In genomic region chr11:118605116-118605867, GRCh38 we compare ENCODE assay signal across 10 cellular contexts. TPM values are rescaled to one million over a fixed set of nuclear protein-coding genes. Genes with fewer than 3 reads are reported as not detected.
DNase-seq lines count a peak whose midpoint lies in the region; ATAC-seq and TF ChIP-seq lines count a peak whose summit lies in the region.
"Had no signal": no experiment of that assay in that cellular context is flagged by ENCODE, and none has a peak within 500 bp of the region (broad histone marks: within the 10 kb centered on the region; RNA-seq: fewer than 3 reads in every experiment).

No MANE protein-coding gene starts in this region.

- TF ChIP-seq CTCF in astrocyte of the cerebellum (IDR thresholded peaks at IDR 0.05; ENCODE audit: low read depth, low read length, missing control alignments): no peak
- TF ChIP-seq CTCF in smooth muscle cell (IDR thresholded peaks at IDR 0.05; ENCODE audit: borderline replicate concordance, insufficient read depth, poor library complexity, severe bottlenecking): no peak

- peaks cover 26% of the 10 kb centered on the region for H3K27me3 Mint-ChIP-seq in activated T-cell treated with anti-CD3 and anti-CD28 coated beads, Interleukin-2, amount 50 U/mL, for 72 hours (ENCODE audit: low read depth)

- H4K20me1 ChIP-seq in smooth muscle cell (ENCODE audit: low read depth): peaks cover 30% of the 10 kb centered on the region
- no peaks in the 10 kb centered on the region for H4K20me1 ChIP-seq in Karpas-422 (ENCODE audit: insufficient read depth, low read depth, low read length)

- H3K9me3 ChIP-seq in smooth muscle cell (replicated peaks; ENCODE audit: low read depth) (no peaks in the 10 kb centered on the region), Karpas-422 (ENCODE audit: low read length) (no peaks in the 10 kb centered on the region)

- H3K4me1 Mint-ChIP-seq in activated T-cell treated with anti-CD3 and anti-CD28 coated beads, Interleukin-2, amount 50 U/mL, for 72 hours (ENCODE audit: low read depth): peaks cover 18% of the 10 kb centered on the region

- H3K4me3 ChIP-seq in astrocyte of the cerebellum (ENCODE audit: low read depth, low read length) (no peak overlapping the region), smooth muscle cell (no peak overlapping the region), Karpas-422 (ENCODE audit: low read length) (no peak overlapping the region)

- H3K36me3 Mint-ChIP-seq in activated T-cell treated with anti-CD3 and anti-CD28 coated beads, Interleukin-2, amount 50 U/mL, for 72 hours (ENCODE audit: insufficient read depth in 2 of 2): peaks cover 8% of the 10 kb centered on the region in 2 donors

- 21% methylated on average over 10 of the region's 10 CpGs for WGBS in smooth muscle cell (ENCODE audit: low lambda C conversion rate)

- in situ Hi-C loops in astrocyte of the cerebellum (cut with HindIII; ENCODE audit: low sequenced_read_pairs): no loop called here

- H3K4me3 Mint-ChIP-seq in activated T-cell treated with anti-CD3 and anti-CD28 coated beads, Interleukin-2, amount 50 U/mL, for 72 hours: no peak overlapping the region

- H3K9ac ChIP-seq in smooth muscle cell (ENCODE audit: low read depth) (no peak overlapping the region), Karpas-422 (ENCODE audit: low read length) (no peak overlapping the region)

- H3K27ac ChIP-seq in smooth muscle cell (ENCODE audit: low read depth) (peak overlapping the region; percentile 70), Karpas-422 (ENCODE audit: low read length) (no peak overlapping the region)
- H3K27ac ChIP-seq: epithelial cell of prostate had no signal

- H3K4me1 ChIP-seq in smooth muscle cell (ENCODE audit: low read depth) (peaks cover 26% of the 10 kb centered on the region), Karpas-422 (ENCODE audit: low read length) (peaks cover 21% of the 10 kb centered on the region)

- H3K27me3 ChIP-seq in smooth muscle cell (ENCODE audit: low read depth) (peaks cover 3% of the 10 kb centered on the region), Karpas-422 (ENCODE audit: low read length) (no peaks in the 10 kb centered on the region)

- no peaks in the 10 kb centered on the region for H3K9me3 Mint-ChIP-seq in activated T-cell treated with anti-CD3 and anti-CD28 coated beads, Interleukin-2, amount 50 U/mL, for 72 hours

- DNase-seq in GF-D8 (lab: John Stamatoyannopoulos, UW) (peak; percentile 75), astrocyte of the cerebellum (ENCODE audit: low read depth) (peak; percentile 22), iris pigment epithelial cell (ENCODE audit: low read depth) (peak; percentile 74), smooth muscle cell (lab: John Stamatoyannopoulos, UW; ENCODE audit: unreplicated experiment) (peak; percentile 46), Karpas-422 (no peak)
- DNase-seq in activated T-cell treated with anti-CD3 and anti-CD28 coated beads, Interleukin-2, amount 50 U/mL, for 72 hours: no peak
- DNase-seq: T1000 had no signal

- H3K27ac Mint-ChIP-seq in activated T-cell treated with anti-CD3 and anti-CD28 coated beads, Interleukin-2, amount 50 U/mL, for 72 hours: no peak overlapping the region

- peak overlapping the region; percentile 67 for H3K4me2 ChIP-seq in smooth muscle cell
- no peak overlapping the region for H3K4me2 ChIP-seq in Karpas-422 (ENCODE audit: low read depth, low read length, poor library complexity, severe bottlenecking)

- no peak for ATAC-seq in GM21825 (IDR thresholded peaks at IDR 0.05; ENCODE audit: unreplicated experiment)
- ATAC-seq in GM18511 (IDR thresholded peaks at IDR 0.05; ENCODE audit: unreplicated experiment): no peak
- ATAC-seq in activated T-cell treated with anti-CD3 and anti-CD28 coated beads, Interleukin-2, amount 50 U/mL, for 72 hours (replicated peaks in 1 of 2): no peak

- H3K36me3 ChIP-seq in smooth muscle cell (ENCODE audit: low read depth) (peaks cover 3% of the 10 kb centered on the region), Karpas-422 (ENCODE audit: insufficient read depth, low read length) (no peaks in the 10 kb centered on the region)

- H3K79me2 ChIP-seq in smooth muscle cell (ENCODE audit: low read depth): peaks cover 13% of the 10 kb centered on the region
- H3K79me2 ChIP-seq in Karpas-422 (ENCODE audit: low read length): no peaks in the 10 kb centered on the region

- no peak overlapping the region for H2AFZ ChIP-seq in smooth muscle cell (ENCODE audit: low read depth)
- H2AFZ ChIP-seq in Karpas-422 (ENCODE audit: low read length): no peak overlapping the region

- H3K9me2 ChIP-seq in Karpas-422 (replicated peaks; ENCODE audit: insufficient read depth, low read length): no peaks in the 10 kb centered on the region

- peaks cover 58% of the 10 kb centered on the region for H3F3A ChIP-seq in smooth muscle cell (ENCODE audit: low read depth)

RNA-seq across cellular contexts. Expression of gene PHLDB1, which starts 2.1 kb away (rescaled TPM):
- total RNA-seq in smooth muscle cell: 89.0 and 112 TPM in 2 replicates
- 86.0 and 103 TPM in 2 replicates for polyA plus RNA-seq in smooth muscle cell
- total RNA-seq in activated T-cell treated with anti-CD3 and anti-CD28 coated beads, Interleukin-2, amount 50 U/mL, for 72 hours: 1 to 10 TPM; 3.6 to 3.8 TPM
- 0.19 TPM in 1 of 2 replicates, not detected in the other for total RNA-seq in Karpas-422 (2014; rRNA removed; shearing (Covaris generic); ENCODE audit: low replicate concordance)

RNA-seq across cellular contexts. Expression of gene ARCN1, which starts 33.1 kb away (rescaled TPM):
- total RNA-seq in smooth muscle cell: 314 and 331 TPM in 2 replicates
- polyA plus RNA-seq in smooth muscle cell: 228 and 285 TPM in 2 replicates
- total RNA-seq in activated T-cell treated with anti-CD3 and anti-CD28 coated beads, Interleukin-2, amount 50 U/mL, for 72 hours: 100 to 1,000 TPM; 170 to 180 TPM
- total RNA-seq in Karpas-422 (2014; rRNA removed; shearing (Covaris generic); ENCODE audit: low replicate concordance): 29.6 and 34.4 TPM in 2 replicates

RNA-seq across cellular contexts. Expression of gene IFT46, which starts 39.6 kb away (rescaled TPM):
- 31.6 and 52.3 TPM in 2 replicates for total RNA-seq in smooth muscle cell
- polyA plus RNA-seq in smooth muscle cell: 11.9 and 12.8 TPM in 2 replicates
- 10 to 100 TPM; 20.7 to 32.3 TPM for total RNA-seq in activated T-cell treated with anti-CD3 and anti-CD28 coated beads, Interleukin-2, amount 50 U/mL, for 72 hours
- 13.5 and 28.6 TPM in 2 replicates for total RNA-seq in Karpas-422 (2014; rRNA removed; shearing (Covaris generic); ENCODE audit: low replicate concordance)

Comparison
In these comparisons a context has a peak if more than half of its experiments do, and no peak if none do; other contexts are left out.
1. DNase-seq: peak in GF-D8 (single experiment), astrocyte of the cerebellum (single experiment), iris pigment epithelial cell (single experiment) and smooth muscle cell (single experiment); none in activated T-cell treated with anti-CD3 and anti-CD28 coated beads, Interleukin-2, amount 50 U/mL, for 72 hours (0 of 2) and Karpas-422 (single experiment).
2. RNA of gene PHLDB1, which starts 2.1 kb away (total RNA-seq): 89.0 to 112 TPM in smooth muscle cell; 3.6 to 3.8 TPM in activated T-cell treated with anti-CD3 and anti-CD28 coated beads, Interleukin-2, amount 50 U/mL, for 72 hours and 0.19 TPM in Karpas-422; every median in the first group is over 10 times any median in the second.